Comparison of ENCODE assay signal across 22 cellular contexts in genomic region chr7:133345690-133346421, GRCh38.
DNase-seq lines count a peak whose midpoint lies in the region; ATAC-seq and TF ChIP-seq lines count a peak whose summit lies in the region.
"Had no signal": no experiment of that assay in that cellular context is flagged by ENCODE, and none has a peak within 500 bp of the region (broad histone marks: within the 10 kb centered on the region; RNA-seq: fewer than 3 reads in every experiment).

No MANE protein-coding gene starts in this region.

- H2BK5ac ChIP-seq in H9 (ENCODE audit: insufficient read length, low read length) = no peak overlapping the region

- H4K5ac ChIP-seq in H9 (ENCODE audit: insufficient read length, low read depth, low read length) = no peak overlapping the region

- H4K91ac ChIP-seq in H9 (ENCODE audit: insufficient read length, low read depth, low read length) = no peak overlapping the region

- peak overlapping the region; percentile 34 for H3K4me2 ChIP-seq in H9 (ENCODE audit: insufficient read depth, insufficient read length, low read length)
- H3K4me2 ChIP-seq: KMS-11, PC-9 had no signal

- H3K56ac ChIP-seq in H9 (ENCODE audit: insufficient read length, low read depth, low read length) = no peak overlapping the region

- H3K18ac ChIP-seq in H9 (ENCODE audit: insufficient read length, low read depth, low read length) = no peak overlapping the region

- H3K27ac Mint-ChIP-seq in H9 = peak overlapping the region in 2 of 3 experiments; percentile 80 to 88; a peak in 5 of 7 replicates

- no peaks in the 10 kb centered on the region for H4K20me1 ChIP-seq in H9 (ENCODE audit: control insufficient read depth, insufficient read depth, insufficient read length)

- H3K36me3 Mint-ChIP-seq in H9 (ENCODE audit: insufficient read depth in 1 of 3, low read depth in 3 of 3) = peaks cover 3 to 25% (median 8%) of the 10 kb centered on the region in 3 experiments; a peak in 6 of 7 replicates

- no peaks in the 10 kb centered on the region for H3K9me3 ChIP-seq in H9 (ENCODE audit: control insufficient read depth, low read depth, low read length)

- H3K14ac ChIP-seq in H9 (ENCODE audit: insufficient read depth, low read length) = no peak overlapping the region

- no CpG with 5 or more reads among the region's 8 CpGs for WGBS in H9 (ENCODE audit: extremely low coverage, insufficient read length, low lambda C conversion rate)

- H3K4me3 Mint-ChIP-seq in H9 = peak overlapping the region; percentile 19 to 68
- H3K4me3 Mint-ChIP-seq: CD8-positive, alpha-beta memory T cell had no signal

- H3K4me1 Mint-ChIP-seq in H9 = peaks cover 48 to 50% of the 10 kb centered on the region in 2 experiments

- no peak overlapping the region for H2BK120ac ChIP-seq in H9 (ENCODE audit: low read depth, low read length, poor library complexity, severe bottlenecking)

- H3K4ac ChIP-seq in H9 (ENCODE audit: low read depth, low read length) = no peak overlapping the region

- peaks cover 3% of the 10 kb centered on the region for H3K23me2 ChIP-seq in H9 (ENCODE audit: insufficient read length, low read depth, low read length, poor library complexity, severe bottlenecking)

- no peak overlapping the region for H2AK5ac ChIP-seq in H9 (ENCODE audit: insufficient read length, low read length)

- peaks cover 8 to 19% of the 10 kb centered on the region in 2 experiments; a peak in 4 of 5 replicates for H3K9me3 Mint-ChIP-seq in H9

- no peak overlapping the region for H3K9ac ChIP-seq in H9 (ENCODE audit: extremely low read depth, insufficient read length, low read length)
- H3K9ac ChIP-seq: KMS-11 had no signal

- no peak overlapping the region for H2BK15ac ChIP-seq in H9 (ENCODE audit: low read depth, low read length)

- no peaks in the 10 kb centered on the region for H3K79me1 ChIP-seq in H9 (ENCODE audit: insufficient read depth, low read depth, low read length, poor library complexity, severe bottlenecking)

- no peak overlapping the region for H4K8ac ChIP-seq in H9 (replicated peaks; ENCODE audit: insufficient read length, low read depth, low read length)

- TF ChIP-seq CTCF in H9 (conservative IDR thresholded peaks at IDR 0.05) (no peak), GM10266 (IDR thresholded peaks at IDR 0.05; ENCODE audit: control insufficient read depth, insufficient read depth, low read depth, missing control alignments) (no peak)

- H3K27me3 Mint-ChIP-seq in H9 (ENCODE audit: low read depth) = no peaks in the 10 kb centered on the region

- no peak overlapping the region for H3T11ph ChIP-seq in H9 (ENCODE audit: low read length)

- no peak overlapping the region for H2AFZ ChIP-seq in H9 (ENCODE audit: low read length)
- H2AFZ ChIP-seq: PC-9 had no signal

- peaks cover 6% of the 10 kb centered on the region for H3K4me1 ChIP-seq in H9 (ENCODE audit: insufficient read depth, low read length)

- no peak overlapping the region for H2BK20ac ChIP-seq in H9 (ENCODE audit: low read depth, low read length, poor library complexity, severe bottlenecking)

- ATAC-seq in HG03196 (IDR thresholded peaks at IDR 0.05; ENCODE audit: unreplicated experiment) = no peak

- no peak overlapping the region for H3K23ac ChIP-seq in H9 (ENCODE audit: insufficient read length, low read depth, low read length)

- DNase-seq in DMS79 (lab: John Stamatoyannopoulos, UW) (peak; percentile 1), H9 (no peak), NCI-H226 (peak; percentile 7), iPS-NIHi7 (ENCODE audit: extremely low spot score) (peak; percentile 27), NCI-H82 treated with DMSO at 0.1 percent for 48 hours (lab: John Stamatoyannopoulos, UW; ENCODE audit: unreplicated experiment) (no peak), GM10266 (ENCODE audit: extremely low spot score) (no peak)
- DNase-seq: Calu3; CD8-positive, alpha-beta memory T cell; DMS153; GDM1; NCI-H1105 treated with DMSO at 0.1 percent for 48 hours; NCI-H2029 treated with DMSO at 0.1 percent for 48 hours; NCI-H2171 treated with DMSO at 0.1 percent for 48 hours; NCI-H446 treated with DMSO at 0.1 percent for 48 hours; NCI-H526 treated with DMSO at 0.1 percent for 48 hours; PC-9; RPMI8226; SHP77 had no signal

- no peak overlapping the region for H2BK12ac ChIP-seq in H9 (ENCODE audit: insufficient read length, low read depth, low read length)

- H3K79me2 ChIP-seq in H9 (ENCODE audit: insufficient read depth, low read length) = peaks cover 2% of the 10 kb centered on the region; the same call in 1 of the 2 replicates

- H3K27me3 ChIP-seq in H9 (ENCODE audit: insufficient read depth, low read length) = no peaks in the 10 kb centered on the region

- peak overlapping the region; percentile 61 for H3K27ac ChIP-seq in H9 (ENCODE audit: insufficient read length, low read depth, low read length)
- H3K27ac ChIP-seq: C4-2B, HL-60, KMS-11, PC-9 had no signal

Comparison
In these comparisons a context has a peak if more than half of its experiments do, and no peak if none do; other contexts are left out.
1. DNase-seq: peak in DMS79 (single experiment), NCI-H226 (single experiment) and iPS-NIHi7 (single experiment); none in H9 (single experiment), NCI-H82 treated with DMSO at 0.1 percent for 48 hours (single experiment) and GM10266 (single experiment).